ENCODE assay signal across 20 cellular contexts in the genomic region with DNA sequence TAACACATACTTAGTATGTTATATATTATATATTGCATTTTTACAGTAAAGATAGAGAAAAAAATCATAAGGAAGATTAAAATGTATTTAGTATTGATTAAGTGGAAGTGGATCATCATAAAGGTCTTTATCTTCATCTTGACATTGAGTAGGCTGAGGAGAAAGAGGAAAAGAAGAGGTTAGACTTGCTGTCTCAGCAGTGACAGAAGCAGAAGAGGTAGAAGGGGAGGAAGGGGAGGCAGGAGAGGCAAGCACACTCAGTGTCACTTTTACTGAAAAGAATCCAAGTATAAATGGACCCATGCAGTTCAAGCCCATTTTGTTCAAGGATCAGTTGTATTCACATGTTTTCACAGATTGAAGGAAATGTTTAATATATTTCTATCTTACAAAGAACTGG.
"Had no signal": no experiment of that assay in that cellular context is flagged by ENCODE, and none has a peak within 500 bp of the region (broad histone marks: within the 10 kb centered on the region; RNA-seq: fewer than 3 reads in every experiment).

No MANE protein-coding gene starts in this region.

- DNase-seq: activated B cell treated with CpG ODN at 0.5 μM for 24 hours; activated CD4-positive, alpha-beta T cell treated with anti-CD3 and anti-CD28 coated beads for 4 hours; activated CD8-positive, alpha-beta memory T cell treated with anti-CD3 and anti-CD28 coated beads, Interleukin-2, amount 50 U/mL, for 48 hours; activated gamma-delta T cell; activated T-cell treated with anti-CD3 and anti-CD28 coated beads, Interleukin-2, amount 50 U/mL, for 48 hours; adrenal gland; dermis blood vessel endothelial cell; effector memory CD8-positive, alpha-beta T cell; esophagus squamous epithelium; immature natural killer cell; kidney glomerular epithelial cell; mesenchymal stem cell; naive thymus-derived CD4-positive, alpha-beta T cell; ovary; psoas muscle; right cardiac atrium; trophoblast cell had no signal

- H3K36me3 ChIP-seq: adrenal gland, esophagus squamous epithelium, ovary, suprapubic skin had no signal

- H3K9me3 ChIP-seq: adrenal gland, esophagus squamous epithelium, ovary, psoas muscle, suprapubic skin had no signal

- ATAC-seq: activated naive CD4-positive, alpha-beta T cell treated with anti-CD3 and anti-CD28 coated beads, Interleukin-2, amount 50 U/mL, for 72 hours; effector memory CD8-positive, alpha-beta T cell; naive thymus-derived CD4-positive, alpha-beta T cell; psoas muscle; right cardiac atrium had no signal

- H3K27ac ChIP-seq: psoas muscle had no signal

- H3K27me3 ChIP-seq: adrenal gland, esophagus squamous epithelium, ovary, suprapubic skin had no signal

- H3K4me3 ChIP-seq: adrenal gland, esophagus squamous epithelium, ovary, psoas muscle, skin epidermis, suprapubic skin had no signal
